ENCODE assay signal across 21 cellular contexts in genomic region chr14:31268216-31268615, GRCh38.
"Had no signal": no experiment of that assay in that cellular context is flagged by ENCODE, and none has a peak within 500 bp of the region (broad histone marks: within the 10 kb centered on the region; RNA-seq: fewer than 3 reads in every experiment).

No MANE protein-coding gene starts in this region.

- H3K4me3 ChIP-seq: cardiac muscle cell, ovary, psoas muscle, transverse colon, uterus had no signal

- H3K4me3 Mint-ChIP-seq: activated CD4-positive, alpha-beta memory T cell treated with anti-CD3 and anti-CD28 coated beads for 36 hours; activated naive CD8-positive, alpha-beta T cell treated with anti-CD3 and anti-CD28 coated beads for 36 hours; effector memory CD8-positive, alpha-beta T cell; naive thymus-derived CD8-positive, alpha-beta T cell; stimulated activated naive CD8-positive, alpha-beta T cell treated with anti-CD3 and anti-CD28 coated beads, Interleukin-15, Interleukin-2, amounts not matched to agents 100 ng/mL and 50 ng/mL, for 24 hours; T-helper 2 cell treated with Interferon-gamma antibody and Interleukin-4, amounts not matched to agents 5 μg/mL and 100 μg/mL, for 36 hours had no signal

- H3K36me3 Mint-ChIP-seq: activated CD4-positive, alpha-beta memory T cell treated with anti-CD3 and anti-CD28 coated beads for 36 hours; activated naive CD8-positive, alpha-beta T cell treated with anti-CD3 and anti-CD28 coated beads for 36 hours had no signal

- ATAC-seq: effector memory CD8-positive, alpha-beta T cell; naive thymus-derived CD8-positive, alpha-beta T cell; psoas muscle; right cardiac atrium had no signal

- H3K36me3 ChIP-seq: cardiac muscle cell, ovary, transverse colon, uterus had no signal

- H3K27ac Mint-ChIP-seq: activated CD4-positive, alpha-beta memory T cell treated with anti-CD3 and anti-CD28 coated beads for 36 hours; activated naive CD8-positive, alpha-beta T cell treated with anti-CD3 and anti-CD28 coated beads for 36 hours; effector memory CD8-positive, alpha-beta T cell; naive thymus-derived CD8-positive, alpha-beta T cell; stimulated activated naive CD8-positive, alpha-beta T cell treated with anti-CD3 and anti-CD28 coated beads, Interleukin-15, Interleukin-2, amounts not matched to agents 100 ng/mL and 50 ng/mL, for 24 hours; T-helper 2 cell treated with Interferon-gamma antibody and Interleukin-4, amounts not matched to agents 5 μg/mL and 100 μg/mL, for 36 hours had no signal

- H3K27me3 ChIP-seq: cardiac muscle cell, ovary, transverse colon, uterus had no signal

- H3K4me1 ChIP-seq: uterus had no signal

- H3K9me3 Mint-ChIP-seq: effector memory CD8-positive, alpha-beta T cell had no signal

- H3K9me3 ChIP-seq: ovary, psoas muscle, transverse colon, uterus had no signal

- H3K27me3 Mint-ChIP-seq: activated CD4-positive, alpha-beta memory T cell treated with anti-CD3 and anti-CD28 coated beads for 36 hours; activated naive CD8-positive, alpha-beta T cell treated with anti-CD3 and anti-CD28 coated beads for 36 hours; effector memory CD8-positive, alpha-beta T cell had no signal

- H3K4me1 Mint-ChIP-seq: activated naive CD8-positive, alpha-beta T cell treated with anti-CD3 and anti-CD28 coated beads for 36 hours had no signal

- H3K27ac ChIP-seq: cardiac muscle cell, epithelial cell of prostate, ovary, psoas muscle, transverse colon, uterus had no signal

- FAIRE-seq: small intestine, TTC549 had no signal

- DNase-seq: activated CD4-positive, alpha-beta memory T cell treated with anti-CD3 and anti-CD28 coated beads for 36 hours; activated naive CD4-positive, alpha-beta T cell; activated naive CD8-positive, alpha-beta T cell treated with anti-CD3 and anti-CD28 coated beads for 36 hours; activated T-cell treated with anti-CD3 and anti-CD28 coated beads for 4 hours; amygdala; effector memory CD8-positive, alpha-beta T cell; mesendoderm; naive thymus-derived CD8-positive, alpha-beta T cell; ovary; psoas muscle; right cardiac atrium; small intestine; stimulated activated CD4-positive, alpha-beta T cell treated with anti-CD3 and anti-CD28 coated beads, Interleukin-15, amount 100 ng/mL, for 24 hours; stimulated activated CD4-positive, alpha-beta T cell treated with anti-CD3 and anti-CD28 coated beads, Interleukin-2, amount 100 ng/mL, for 48 hours; transverse colon; uterus had no signal
